ENCODE assay signal across 1 cellular context in the genomic region with DNA sequence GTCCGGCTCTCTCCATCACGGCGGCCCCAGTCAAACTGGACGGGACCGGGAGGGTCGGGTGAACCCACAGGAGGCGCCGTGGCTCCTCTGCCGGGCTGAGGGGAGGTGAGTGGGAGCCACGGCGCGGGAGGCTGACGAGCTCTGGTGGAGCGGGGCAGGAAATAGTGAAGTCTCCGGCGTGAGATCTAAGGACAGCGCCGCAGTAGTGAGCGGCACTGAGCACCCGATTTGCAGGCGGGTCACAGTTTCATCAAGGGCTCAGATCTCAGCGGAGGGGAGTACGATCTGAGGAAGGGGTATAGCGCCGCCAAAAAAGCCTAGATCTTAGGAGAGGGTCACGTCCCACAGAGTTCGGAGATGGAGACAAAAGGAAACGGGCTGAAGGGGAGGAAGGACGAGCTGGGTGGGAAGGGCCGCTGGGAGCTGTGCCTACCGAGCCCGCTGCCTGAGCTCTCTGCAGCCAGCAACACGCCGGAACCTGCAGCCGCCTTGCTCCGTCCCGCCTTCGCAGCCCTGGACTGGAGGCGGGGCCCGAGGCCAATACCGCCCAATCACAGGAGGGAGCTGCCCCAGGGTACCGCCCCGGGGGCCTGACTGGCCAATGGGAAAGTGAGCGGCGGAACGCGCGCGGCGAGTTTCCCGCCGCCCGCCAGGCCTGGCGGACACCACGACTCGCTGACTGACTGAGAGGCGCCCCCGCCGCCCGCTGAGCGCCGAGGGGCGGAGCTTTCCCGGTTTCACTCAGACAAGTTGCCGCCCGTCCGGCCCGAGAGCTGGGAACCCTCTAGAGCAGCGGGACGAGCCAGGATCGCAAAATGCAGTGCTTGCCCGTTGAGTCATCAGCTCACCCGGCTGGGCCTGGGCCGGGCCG.
A peak's percentile ranks its signal among the peaks of the same experiment; 100 is the strongest.
TF ChIP-seq lines count a peak whose summit lies in the region.

No MANE protein-coding gene starts in this region.

TF ChIP-seq in endothelial cell of umbilical vein, 7 proteins besides CTCF, POLR2A, EP300 and RAD21:
- TF ChIP-seq FOS (IDR thresholded peaks at IDR 0.05; ENCODE audit: borderline replicate concordance, insufficient read depth, low read length) (peak; percentile 47), POLR2AphosphoS5 (IDR thresholded peaks at IDR 0.05; ENCODE audit: insufficient read depth, low read depth, low read length) (peak; percentile 75), MYC (IDR thresholded peaks at IDR 0.05; ENCODE audit: low read depth, low read length) (no peak)
TF ChIP-seq in endothelial cell of umbilical vein: peak in this region for 2.
